8 cellular contexts compared by ENCODE assay signal in the genomic region with DNA sequence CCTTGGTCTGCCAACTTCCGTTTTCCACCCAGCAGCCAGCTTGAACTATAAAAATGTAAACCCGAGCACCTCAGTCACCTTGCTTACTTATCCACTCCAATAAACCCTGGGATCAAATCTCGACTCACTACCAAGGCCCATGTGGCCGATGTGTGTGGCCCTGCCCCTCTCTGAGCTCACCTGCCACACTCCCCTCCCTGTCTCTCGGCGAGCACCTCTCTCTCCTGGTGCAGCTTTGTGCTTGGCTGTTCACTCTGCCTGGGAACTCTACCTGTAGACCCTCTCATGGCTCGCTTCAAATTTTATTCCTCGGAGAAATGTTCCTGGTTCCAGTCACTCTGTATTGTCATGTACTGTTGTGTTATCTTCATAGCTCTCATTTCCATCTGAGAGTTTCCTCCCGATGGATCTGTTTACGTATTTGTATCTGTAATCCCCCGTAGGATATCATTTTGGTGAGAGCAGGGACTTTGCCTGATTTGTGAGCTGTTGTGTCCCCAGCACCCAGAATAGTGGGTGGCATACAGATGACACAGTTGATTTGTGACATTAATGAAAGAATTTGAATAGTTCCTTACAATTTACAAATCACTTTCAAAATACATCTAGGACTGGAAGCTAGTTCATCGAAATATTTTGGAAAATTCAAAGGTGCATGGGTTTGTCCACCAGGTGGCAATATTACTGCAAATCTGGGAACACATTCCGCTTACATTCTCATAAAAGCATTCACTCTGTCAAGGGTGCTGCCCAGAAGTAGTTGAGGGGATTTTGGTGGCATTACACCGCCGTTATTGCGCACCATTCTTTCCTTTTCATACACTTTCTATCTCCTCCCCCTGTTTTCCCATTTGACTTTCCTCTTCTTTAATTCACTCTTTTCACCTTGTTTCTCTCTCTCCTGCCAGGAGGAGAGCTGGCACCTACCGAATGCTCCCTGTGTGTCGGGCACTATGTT.
DNase-seq lines count a peak whose midpoint lies in the region; FAIRE-seq and TF ChIP-seq lines count a peak whose summit lies in the region.

No MANE protein-coding gene starts in this region.

- no peak overlapping the region for H3K27ac ChIP-seq in 22Rv1

- DNase-seq in GM10266 (ENCODE audit: extremely low spot score), result peak; percentile 28
- DNase-seq in NCI-H1694 (lab: John Stamatoyannopoulos, UW), result peak; percentile 84
- DNase-seq in glomerular visceral epithelial cell (ENCODE audit: extremely low spot score), result peak; percentile 69
- peak; percentile 57 for DNase-seq in retina
- DNase-seq in activated CD8-positive, alpha-beta memory T cell treated with anti-CD3 and anti-CD28 coated beads for 24 hours, result no peak
- DNase-seq in effector CD8-positive, alpha-beta T cell (lab: John Stamatoyannopoulos, UW), result no peak

- FAIRE-seq in TTC549 (lab: Jason Lieb, UNC), result peak; percentile 89

- TF ChIP-seq CTCF in 22Rv1 (IDR thresholded peaks at IDR 0.05) (peak; percentile 87), GM10266 (IDR thresholded peaks at IDR 0.05; ENCODE audit: control insufficient read depth, insufficient read depth, low read depth, missing control alignments) (peak; percentile 56)

Comparison
In these comparisons a context has a peak if more than half of its experiments do, and no peak if none do; other contexts are left out.
1. DNase-seq: peak in GM10266 (single experiment), NCI-H1694 (single experiment), glomerular visceral epithelial cell (single experiment) and retina (single experiment); none in activated CD8-positive, alpha-beta memory T cell treated with anti-CD3 and anti-CD28 coated beads for 24 hours (single experiment) and effector CD8-positive, alpha-beta T cell (single experiment).